Comparison of ENCODE assay signal across 8 cellular contexts in the genomic region with DNA sequence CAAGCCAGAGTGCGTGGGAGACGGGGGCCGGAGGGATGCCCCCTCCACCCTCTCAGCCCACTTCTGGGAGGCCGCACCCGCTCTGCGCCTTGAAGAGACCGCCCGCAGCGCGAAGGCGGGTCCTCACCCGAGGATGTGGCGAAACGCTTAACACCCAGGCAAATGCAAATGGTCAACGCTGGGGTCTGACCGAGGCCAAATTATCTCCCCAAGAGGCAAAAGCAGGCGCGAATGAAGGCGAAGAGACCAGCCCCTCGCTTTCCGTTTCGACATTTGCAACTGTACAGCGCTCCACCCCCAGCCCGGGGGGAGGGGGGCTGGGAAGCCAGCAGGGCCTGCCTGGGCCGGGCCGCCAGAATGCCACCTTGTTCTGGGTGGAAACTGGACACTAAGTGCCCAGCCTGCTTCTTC.
DNase-seq lines count a peak whose midpoint lies in the region; ATAC-seq and TF ChIP-seq lines count a peak whose summit lies in the region.

No MANE protein-coding gene starts in this region.

- POLR2A ChIA-PET in activated B cell treated with CpG ODN at 0.5 μM for 24 hours (lab: Charles Lee) = no interaction called here

- 1% methylated on average over 26 of the region's 26 CpGs for WGBS in right cardiac atrium

- H3K4me1 ChIP-seq in right cardiac atrium (ENCODE audit: control insufficient read depth, insufficient read depth, low read length) = no peaks in the 10 kb centered on the region

- H3K36me3 Mint-ChIP-seq in activated B cell treated with CpG ODN at 0.5 μM for 24 hours (ENCODE audit: low read depth) = no peaks in the 10 kb centered on the region

- no peaks in the 10 kb centered on the region for H3K9me3 Mint-ChIP-seq in activated B cell treated with CpG ODN at 0.5 μM for 24 hours

- TF ChIP-seq CTCF in GM13977 (IDR thresholded peaks at IDR 0.05; ENCODE audit: extremely low read depth, insufficient read depth, missing control alignments) = no peak
- TF ChIP-seq CTCF in activated B cell treated with CpG ODN at 0.5 μM for 24 hours (IDR thresholded peaks at IDR 0.05) = no peak

- peak overlapping the region; percentile 64 for H3K4me3 Mint-ChIP-seq in activated B cell treated with CpG ODN at 0.5 μM for 24 hours

- ATAC-seq in activated B cell treated with CpG ODN at 0.5 μM for 24 hours (ENCODE audit: low read depth) (no peak), right cardiac atrium (no peak), sciatic nerve (peak; percentile 42), GM19023 (IDR thresholded peaks at IDR 0.05; ENCODE audit: unreplicated experiment) (no peak), GM18502 (IDR thresholded peaks at IDR 0.05; ENCODE audit: poor library complexity, unreplicated experiment) (no peak), GM21619 (IDR thresholded peaks at IDR 0.05; ENCODE audit: unreplicated experiment) (no peak), HG03354 (IDR thresholded peaks at IDR 0.05; ENCODE audit: poor library complexity, severe bottlenecking, unreplicated experiment) (no peak)

- no peak overlapping the region for H3K27ac Mint-ChIP-seq in activated B cell treated with CpG ODN at 0.5 μM for 24 hours

- no peaks in the 10 kb centered on the region for H3K9me3 ChIP-seq in right cardiac atrium (ENCODE audit: control insufficient read depth, low read length)

- H3K4me1 Mint-ChIP-seq in activated B cell treated with CpG ODN at 0.5 μM for 24 hours = peaks cover 12% of the 10 kb centered on the region

- in situ Hi-C loops in GM13977 (cut with MboI; ENCODE audit: low pct_unique_long_range_greater_than_20kb, low sequenced_read_pairs, unreplicated experiment) = no loop called here

- no peak overlapping the region for H3K27ac ChIP-seq in right cardiac atrium (ENCODE audit: low read length)

- no peaks in the 10 kb centered on the region for H3K27me3 ChIP-seq in right cardiac atrium (ENCODE audit: control insufficient read depth, insufficient read depth)

- DNase-seq in GM13977 (ENCODE audit: low spot score) (peak; percentile 43), activated B cell treated with CpG ODN at 0.5 μM for 24 hours (no peak), right cardiac atrium (peak in 2 of 3 donors; percentile 20 to 53), sciatic nerve (ENCODE audit: low spot score) (no peak)

- H3K4me3 ChIP-seq in right cardiac atrium (ENCODE audit: low read length) = peak overlapping the region; percentile 82

- intact Hi-C loops in activated B cell treated with CpG ODN at 0.5 μM for 24 hours (cut with micrococcal nuclease) = loop anchor here (5.0 kb wide), 1 partner anchor 139 kb away; a partner anchor contains a TSS
- intact Hi-C loops in right cardiac atrium (cut with DNase I) = no loop called here
- intact Hi-C loops in sciatic nerve (cut with DNase I) = no loop called here

- CTCF ChIA-PET in activated B cell treated with CpG ODN at 0.5 μM for 24 hours (lab: Charles Lee) = no interaction called here

- peaks cover 26% of the 10 kb centered on the region for H3K27me3 Mint-ChIP-seq in activated B cell treated with CpG ODN at 0.5 μM for 24 hours

Comparison
In these comparisons a context has a peak if more than half of its experiments do, and no peak if none do; other contexts are left out.
1. DNase-seq: peak in GM13977 (single experiment) and right cardiac atrium (2 of 3); none in activated B cell treated with CpG ODN at 0.5 μM for 24 hours (single experiment) and sciatic nerve (single experiment).